Comparison of ENCODE assay signal across 2 cellular contexts in genomic region chr2:197759013-197759412, GRCh38.
TF ChIP-seq lines count a peak whose summit lies in the region.

No MANE protein-coding gene starts in this region.

TF ChIP-seq in GM23338, 12 proteins besides CTCF, POLR2A, EP300 and RAD21:
- no peak for TF ChIP-seq ZNF331 (CRISPR knock-in tag; IDR thresholded peaks at IDR 0.05; ENCODE audit: low read depth)
- TF ChIP-seq EZH2phosphoT487 (IDR thresholded peaks at IDR 0.05; ENCODE audit: unreplicated experiment) = no peak
- TF ChIP-seq POLR2AphosphoS5 (IDR thresholded peaks at IDR 0.05; ENCODE audit: low read depth) = no peak
- TF ChIP-seq, protein P1, sequence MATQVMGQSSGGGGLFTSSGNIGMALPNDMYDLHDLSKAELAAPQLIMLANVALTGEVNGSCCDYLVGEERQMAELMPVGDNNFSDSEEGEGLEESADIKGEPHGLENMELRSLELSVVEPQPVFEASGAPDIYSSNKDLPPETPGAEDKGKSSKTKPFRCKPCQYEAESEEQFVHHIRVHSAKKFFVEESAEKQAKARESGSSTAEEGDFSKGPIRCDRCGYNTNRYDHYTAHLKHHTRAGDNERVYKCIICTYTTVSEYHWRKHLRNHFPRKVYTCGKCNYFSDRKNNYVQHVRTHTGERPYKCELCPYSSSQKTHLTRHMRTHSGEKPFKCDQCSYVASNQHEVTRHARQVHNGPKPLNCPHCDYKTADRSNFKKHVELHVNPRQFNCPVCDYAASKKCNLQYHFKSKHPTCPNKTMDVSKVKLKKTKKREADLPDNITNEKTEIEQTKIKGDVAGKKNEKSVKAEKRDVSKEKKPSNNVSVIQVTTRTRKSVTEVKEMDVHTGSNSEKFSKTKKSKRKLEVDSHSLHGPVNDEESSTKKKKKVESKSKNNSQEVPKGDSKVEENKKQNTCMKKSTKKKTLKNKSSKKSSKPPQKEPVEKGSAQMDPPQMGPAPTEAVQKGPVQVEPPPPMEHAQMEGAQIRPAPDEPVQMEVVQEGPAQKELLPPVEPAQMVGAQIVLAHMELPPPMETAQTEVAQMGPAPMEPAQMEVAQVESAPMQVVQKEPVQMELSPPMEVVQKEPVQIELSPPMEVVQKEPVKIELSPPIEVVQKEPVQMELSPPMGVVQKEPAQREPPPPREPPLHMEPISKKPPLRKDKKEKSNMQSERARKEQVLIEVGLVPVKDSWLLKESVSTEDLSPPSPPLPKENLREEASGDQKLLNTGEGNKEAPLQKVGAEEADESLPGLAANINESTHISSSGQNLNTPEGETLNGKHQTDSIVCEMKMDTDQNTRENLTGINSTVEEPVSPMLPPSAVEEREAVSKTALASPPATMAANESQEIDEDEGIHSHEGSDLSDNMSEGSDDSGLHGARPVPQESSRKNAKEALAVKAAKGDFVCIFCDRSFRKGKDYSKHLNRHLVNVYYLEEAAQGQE (IDR thresholded peaks at IDR 0.05; ENCODE audit: unreplicated experiment) = no peak
- no peak for TF ChIP-seq JUNB (IDR thresholded peaks at IDR 0.05; ENCODE audit: unreplicated experiment)
- TF ChIP-seq, protein P2, sequence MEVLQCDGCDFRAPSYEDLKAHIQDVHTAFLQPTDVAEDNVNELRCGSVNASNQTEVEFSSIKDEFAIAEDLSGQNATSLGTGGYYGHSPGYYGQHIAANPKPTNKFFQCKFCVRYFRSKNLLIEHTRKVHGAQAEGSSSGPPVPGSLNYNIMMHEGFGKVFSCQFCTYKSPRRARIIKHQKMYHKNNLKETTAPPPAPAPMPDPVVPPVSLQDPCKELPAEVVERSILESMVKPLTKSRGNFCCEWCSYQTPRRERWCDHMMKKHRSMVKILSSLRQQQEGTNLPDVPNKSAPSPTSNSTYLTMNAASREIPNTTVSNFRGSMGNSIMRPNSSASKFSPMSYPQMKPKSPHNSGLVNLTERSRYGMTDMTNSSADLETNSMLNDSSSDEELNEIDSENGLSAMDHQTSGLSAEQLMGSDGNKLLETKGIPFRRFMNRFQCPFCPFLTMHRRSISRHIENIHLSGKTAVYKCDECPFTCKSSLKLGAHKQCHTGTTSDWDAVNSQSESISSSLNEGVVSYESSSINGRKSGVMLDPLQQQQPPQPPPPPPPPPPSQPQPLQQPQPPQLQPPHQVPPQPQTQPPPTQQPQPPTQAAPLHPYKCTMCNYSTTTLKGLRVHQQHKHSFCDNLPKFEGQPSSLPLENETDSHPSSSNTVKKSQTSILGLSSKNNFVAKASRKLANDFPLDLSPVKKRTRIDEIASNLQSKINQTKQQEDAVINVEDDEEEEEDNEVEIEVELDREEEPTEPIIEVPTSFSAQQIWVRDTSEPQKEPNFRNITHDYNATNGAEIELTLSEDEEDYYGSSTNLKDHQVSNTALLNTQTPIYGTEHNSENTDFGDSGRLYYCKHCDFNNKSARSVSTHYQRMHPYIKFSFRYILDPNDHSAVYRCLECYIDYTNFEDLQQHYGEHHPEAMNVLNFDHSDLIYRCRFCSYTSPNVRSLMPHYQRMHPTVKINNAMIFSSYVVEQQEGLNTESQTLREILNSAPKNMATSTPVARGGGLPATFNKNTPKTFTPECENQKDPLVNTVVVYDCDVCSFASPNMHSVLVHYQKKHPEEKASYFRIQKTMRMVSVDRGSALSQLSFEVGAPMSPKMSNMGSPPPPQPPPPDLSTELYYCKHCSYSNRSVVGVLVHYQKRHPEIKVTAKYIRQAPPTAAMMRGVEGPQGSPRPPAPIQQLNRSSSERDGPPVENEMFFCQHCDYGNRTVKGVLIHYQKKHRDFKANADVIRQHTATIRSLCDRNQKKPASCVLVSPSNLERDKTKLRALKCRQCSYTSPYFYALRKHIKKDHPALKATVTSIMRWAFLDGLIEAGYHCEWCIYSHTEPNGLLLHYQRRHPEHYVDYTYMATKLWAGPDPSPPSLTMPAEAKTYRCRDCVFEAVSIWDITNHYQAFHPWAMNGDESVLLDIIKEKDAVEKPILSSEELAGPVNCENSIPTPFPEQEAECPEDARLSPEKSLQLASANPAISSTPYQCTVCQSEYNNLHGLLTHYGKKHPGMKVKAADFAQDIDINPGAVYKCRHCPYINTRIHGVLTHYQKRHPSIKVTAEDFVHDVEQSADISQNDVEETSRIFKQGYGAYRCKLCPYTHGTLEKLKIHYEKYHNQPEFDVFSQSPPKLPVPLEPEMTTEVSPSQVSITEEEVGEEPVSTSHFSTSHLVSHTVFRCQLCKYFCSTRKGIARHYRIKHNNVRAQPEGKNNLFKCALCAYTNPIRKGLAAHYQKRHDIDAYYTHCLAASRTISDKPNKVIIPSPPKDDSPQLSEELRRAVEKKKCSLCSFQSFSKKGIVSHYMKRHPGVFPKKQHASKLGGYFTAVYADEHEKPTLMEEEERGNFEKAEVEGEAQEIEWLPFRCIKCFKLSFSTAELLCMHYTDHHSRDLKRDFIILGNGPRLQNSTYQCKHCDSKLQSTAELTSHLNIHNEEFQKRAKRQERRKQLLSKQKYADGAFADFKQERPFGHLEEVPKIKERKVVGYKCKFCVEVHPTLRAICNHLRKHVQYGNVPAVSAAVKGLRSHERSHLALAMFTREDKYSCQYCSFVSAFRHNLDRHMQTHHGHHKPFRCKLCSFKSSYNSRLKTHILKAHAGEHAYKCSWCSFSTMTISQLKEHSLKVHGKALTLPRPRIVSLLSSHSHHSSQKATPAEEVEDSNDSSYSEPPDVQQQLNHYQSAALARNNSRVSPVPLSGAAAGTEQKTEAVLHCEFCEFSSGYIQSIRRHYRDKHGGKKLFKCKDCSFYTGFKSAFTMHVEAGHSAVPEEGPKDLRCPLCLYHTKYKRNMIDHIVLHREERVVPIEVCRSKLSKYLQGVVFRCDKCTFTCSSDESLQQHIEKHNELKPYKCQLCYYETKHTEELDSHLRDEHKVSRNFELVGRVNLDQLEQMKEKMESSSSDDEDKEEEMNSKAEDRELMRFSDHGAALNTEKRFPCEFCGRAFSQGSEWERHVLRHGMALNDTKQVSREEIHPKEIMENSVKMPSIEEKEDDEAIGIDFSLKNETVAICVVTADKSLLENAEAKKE (CRISPR knock-in tag; IDR thresholded peaks at IDR 0.05) = no peak
- no peak for TF ChIP-seq CREB1 (CRISPR knock-in tag; IDR thresholded peaks at IDR 0.05; ENCODE audit: low read depth)
- no peak for TF ChIP-seq ETS1 (IDR thresholded peaks at IDR 0.05)
- TF ChIP-seq STAT1 (IDR thresholded peaks at IDR 0.05; ENCODE audit: unreplicated experiment) = no peak
- no peak for TF ChIP-seq ZNF114 (CRISPR knock-in tag; IDR thresholded peaks at IDR 0.05)
- TF ChIP-seq EZH2 (IDR thresholded peaks at IDR 0.05; ENCODE audit: low read depth, unreplicated experiment) = no peak
- no peak for TF ChIP-seq NANOG (IDR thresholded peaks at IDR 0.05; ENCODE audit: borderline replicate concordance)

TF ChIP-seq in H1, 55 proteins besides CTCF, POLR2A, EP300 and RAD21:
- TF ChIP-seq, protein P3, sequence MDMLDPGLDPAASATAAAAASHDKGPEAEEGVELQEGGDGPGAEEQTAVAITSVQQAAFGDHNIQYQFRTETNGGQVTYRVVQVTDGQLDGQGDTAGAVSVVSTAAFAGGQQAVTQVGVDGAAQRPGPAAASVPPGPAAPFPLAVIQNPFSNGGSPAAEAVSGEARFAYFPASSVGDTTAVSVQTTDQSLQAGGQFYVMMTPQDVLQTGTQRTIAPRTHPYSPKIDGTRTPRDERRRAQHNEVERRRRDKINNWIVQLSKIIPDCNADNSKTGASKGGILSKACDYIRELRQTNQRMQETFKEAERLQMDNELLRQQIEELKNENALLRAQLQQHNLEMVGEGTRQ (IDR thresholded peaks at IDR 0.05; ENCODE audit: low read length) = no peak
- TF ChIP-seq, protein P4, sequence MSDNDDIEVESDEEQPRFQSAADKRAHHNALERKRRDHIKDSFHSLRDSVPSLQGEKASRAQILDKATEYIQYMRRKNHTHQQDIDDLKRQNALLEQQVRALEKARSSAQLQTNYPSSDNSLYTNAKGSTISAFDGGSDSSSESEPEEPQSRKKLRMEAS (IDR thresholded peaks at IDR 0.05) = no peak
- no peak for TF ChIP-seq SRF (IDR thresholded peaks at IDR 0.05; ENCODE audit: low read depth, low read length)
- TF ChIP-seq PHF8 (conservative IDR thresholded peaks at IDR 0.05; ENCODE audit: low read depth, low read length) = no peak
- no peak for TF ChIP-seq CTBP2 (IDR thresholded peaks at IDR 0.05; ENCODE audit: borderline replicate concordance, insufficient read depth, insufficient read length, low read length)
- no peak for TF ChIP-seq TBP (IDR thresholded peaks at IDR 0.05; ENCODE audit: low read depth, low read length)
- no peak for TF ChIP-seq SP2 (IDR thresholded peaks at IDR 0.05; ENCODE audit: low read length)
- no peak for TF ChIP-seq TAF7 (optimal IDR thresholded peaks at IDR 0.05; ENCODE audit: borderline replicate concordance, low read depth, low read length)
- TF ChIP-seq RFX5 (IDR thresholded peaks at IDR 0.05; ENCODE audit: borderline replicate concordance, low read depth, low read length) = no peak
- no peak for TF ChIP-seq KDM1A (IDR thresholded peaks at IDR 0.05; ENCODE audit: borderline replicate concordance, low read length)
